Comparison of ENCODE assay signal across 13 cellular contexts in genomic region chr12:31578632-31579031, GRCh38. TPM values are rescaled to one million over a fixed set of nuclear protein-coding genes. Genes with fewer than 3 reads are reported as not detected.
DNase-seq lines count a peak whose midpoint lies in the region; ATAC-seq and TF ChIP-seq lines count a peak whose summit lies in the region.
"Had no signal": no experiment of that assay in that cellular context is flagged by ENCODE, and none has a peak within 500 bp of the region (broad histone marks: within the 10 kb centered on the region; RNA-seq: fewer than 3 reads in every experiment).

No MANE protein-coding gene starts in this region.

- ATAC-seq in Right ventricle myocardium superior (ENCODE audit: poor library complexity): peak; percentile 43
- no peak for ATAC-seq in GM21447 (IDR thresholded peaks at IDR 0.05; ENCODE audit: unreplicated experiment)

- H3K9me2 ChIP-seq in OCI-LY7 (ENCODE audit: insufficient read depth, low read length): no peaks in the 10 kb centered on the region

- no peak for TF ChIP-seq POLR2A in thyroid gland (IDR thresholded peaks at IDR 0.05)

- CTCF ChIA-PET in OCI-LY7 (lab: Charles Lee; ENCODE audit: unreplicated experiment): no interaction called here

- peaks cover 0 to 37% of the 10 kb centered on the region in 2 donors for H3K4me1 ChIP-seq in right atrium auricular region
- H3K4me1 ChIP-seq in OCI-LY7 (ENCODE audit: insufficient read depth, low read length, poor library complexity, severe bottlenecking): peaks cover 26% of the 10 kb centered on the region
- H3K4me1 ChIP-seq in thyroid gland: peaks cover 0 to 12% of the 10 kb centered on the region in 2 donors

- H2AFZ ChIP-seq in OCI-LY7 (ENCODE audit: low read length): no peak overlapping the region
- H2AFZ ChIP-seq: PC-9 had no signal

- no peaks in the 10 kb centered on the region for H3K9me3 Mint-ChIP-seq in glutamatergic neuron (ENCODE audit: unreplicated experiment)

- H3K9me3 ChIP-seq in right atrium auricular region (no peaks in the 10 kb centered on the region), OCI-LY7 (ENCODE audit: low read length) (0 out of 2 replicates have a peak, but pooled peaks cover 2% of the 10 kb centered on the region), thyroid gland (no peaks in the 10 kb centered on the region)
- H3K9me3 ChIP-seq: transverse colon had no signal

- no peak overlapping the region for H3K4me2 ChIP-seq in OCI-LY7 (ENCODE audit: low read length)
- H3K4me2 ChIP-seq: PC-9 had no signal

- 51 to 62% methylated on average over 2 of the region's 2 CpGs for WGBS in thyroid gland, 2 donors

- H3K27me3 ChIP-seq in right atrium auricular region (no peaks in the 10 kb centered on the region), thyroid gland (no peaks in the 10 kb centered on the region)
- H3K27me3 ChIP-seq: transverse colon had no signal

- no peaks in the 10 kb centered on the region for H3K27me3 Mint-ChIP-seq in glutamatergic neuron (ENCODE audit: unreplicated experiment)

- no peak overlapping the region for H3K27ac ChIP-seq in right atrium auricular region
- no peak overlapping the region for H3K27ac ChIP-seq in OCI-LY7 (ENCODE audit: low read depth, low read length, poor library complexity, severe bottlenecking)
- H3K27ac ChIP-seq in thyroid gland: no peak overlapping the region
- H3K27ac ChIP-seq: PC-9, transverse colon had no signal

- peaks cover 95% of the 10 kb centered on the region for H3K79me2 ChIP-seq in OCI-LY7 (ENCODE audit: insufficient read depth, low read depth, low read length)

- no peaks in the 10 kb centered on the region for H3K36me3 Mint-ChIP-seq in glutamatergic neuron (ENCODE audit: unreplicated experiment)

- H3K36me3 ChIP-seq in right atrium auricular region (no peaks in the 10 kb centered on the region), OCI-LY7 (ENCODE audit: insufficient read depth, low read length) (peaks cover 6% of the 10 kb centered on the region; the same call in 1 of the 2 replicates), thyroid gland (no peaks in the 10 kb centered on the region)
- H3K36me3 ChIP-seq: transverse colon had no signal

- peaks cover 18% of the 10 kb centered on the region; the same call in 1 of the 2 replicates for H4K20me1 ChIP-seq in OCI-LY7 (ENCODE audit: insufficient read depth, low read length)

- no peak overlapping the region for H3K4me3 Mint-ChIP-seq in glutamatergic neuron (ENCODE audit: unreplicated experiment)

- TSS peak; percentile 10 for BruUV-seq in OCI-LY7 (replicated peaks; lab: Mats Ljungman, UMichigan)

- H3K4me3 ChIP-seq in right atrium auricular region (no peak overlapping the region), OCI-LY7 (ENCODE audit: low read depth, low read length, poor library complexity, severe bottlenecking) (no peak overlapping the region), thyroid gland (replicated peaks in 1 of 3) (no peak overlapping the region)
- H3K4me3 ChIP-seq: PC-9, transverse colon had no signal

- DNase-seq in Right ventricle myocardium superior: no peak
- DNase-seq in right atrium auricular region (ENCODE audit: low spot score): no peak
- no peak for DNase-seq in OCI-LY7 (ENCODE audit: low spot score)
- DNase-seq in glutamatergic neuron: no peak
- peak; percentile 24 to 39 for DNase-seq in thyroid gland
- DNase-seq in iPS-NIHi7 (ENCODE audit: extremely low spot score): no peak
- no peak for DNase-seq in activated naive CD4-positive, alpha-beta T cell (lab: John Stamatoyannopoulos, UW)
- DNase-seq: islet precursor cell; NCI-H1694; PC-9; stimulated activated CD4-positive, alpha-beta T cell treated with anti-CD3 and anti-CD28 coated beads, Interleukin-4, amount 100 ng/mL, for 24 hours; transverse colon had no signal

- intact Hi-C loops in Right ventricle myocardium superior (cut with DNase I) (no loop called here), OCI-LY7 (cut with micrococcal nuclease; ENCODE audit: unreplicated experiment) (no loop called here), thyroid gland (cut with DNase I) (no loop called here)

- H3K4me1 Mint-ChIP-seq in glutamatergic neuron (ENCODE audit: low read depth, unreplicated experiment): peaks cover 7% of the 10 kb centered on the region

- peak overlapping the region; percentile 62 for H3K27ac Mint-ChIP-seq in glutamatergic neuron (ENCODE audit: unreplicated experiment)

- TF ChIP-seq CTCF in right atrium auricular region (IDR thresholded peaks at IDR 0.05) (no peak), OCI-LY7 (conservative IDR thresholded peaks at IDR 0.05; ENCODE audit: low read length) (no peak), glutamatergic neuron (IDR thresholded peaks at IDR 0.05; ENCODE audit: partially characterized antibody, unreplicated experiment) (no peak), thyroid gland (IDR thresholded peaks at IDR 0.05) (no peak)

- POLR2A ChIA-PET in OCI-LY7 (lab: Charles Lee): interaction anchor here (0.5 to 1.5 kb wide), 9 partner anchors 10 to 881 kb away, joined by 3 to 7 read pairs (median 4); no protein-coding TSS in a partner anchor

RNA-seq across cellular contexts. Expression of gene DENND5B, which starts 12.3 kb away (rescaled TPM):
- total RNA-seq in Right ventricle myocardium superior (36.7 TPM), right atrium auricular region (10 to 100 TPM; 31.2 to 37.3 TPM), OCI-LY7 (2022) (36.4 and 38.9 TPM in 2 replicates), glutamatergic neuron (ENCODE audit: unreplicated experiment) (45.6 TPM), thyroid gland (10 to 100 TPM; 13.3 to 17.7 (median 16.2) TPM)
- total RNA-seq in OCI-LY7 (2014; rRNA removed; shearing (Covaris generic)): 16.7 and 23.1 TPM in 2 replicates

Comparison
In these comparisons a context has a peak if more than half of its experiments do, and no peak if none do; other contexts are left out.
1. DNase-seq: peak in thyroid gland (2 of 2); none in Right ventricle myocardium superior (single experiment), right atrium auricular region (single experiment), OCI-LY7 (single experiment), glutamatergic neuron (single experiment), iPS-NIHi7 (single experiment) and activated naive CD4-positive, alpha-beta T cell (0 of 4).